ENCODE assay signal across 1 cellular context in the genomic region with DNA sequence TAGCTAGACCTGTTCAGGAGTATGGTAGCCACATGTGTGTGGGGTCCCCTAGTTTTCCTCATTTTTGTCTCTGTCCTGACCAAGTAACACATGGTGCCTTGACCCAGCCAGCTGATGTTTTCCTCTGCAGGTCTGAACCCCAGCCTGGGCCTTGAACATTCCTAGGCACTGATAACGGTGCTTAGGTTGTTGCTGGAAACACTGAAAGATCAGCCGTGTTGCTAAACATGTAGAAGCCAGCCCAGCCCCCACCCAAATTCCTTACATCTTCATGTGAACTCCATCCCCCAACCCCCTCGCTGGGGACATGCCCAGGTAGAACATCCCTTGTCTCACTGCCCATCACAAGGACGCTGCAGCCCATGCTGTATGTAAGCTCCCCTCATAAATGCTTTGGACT.
TF ChIP-seq lines count a peak whose summit lies in the region.

No MANE protein-coding gene starts in this region.

TF ChIP-seq in HepG2, 621 proteins besides CTCF, POLR2A, EP300 and RAD21:
- TF ChIP-seq ZNF343 (CRISPR knock-in tag; IDR thresholded peaks at IDR 0.05), result no peak
- no peak for TF ChIP-seq EEA1 (CRISPR knock-in tag; IDR thresholded peaks at IDR 0.05; ENCODE audit: borderline replicate concordance)
- TF ChIP-seq ZNF33B (CRISPR knock-in tag; IDR thresholded peaks at IDR 0.05), result no peak
- TF ChIP-seq ZNF7 (CRISPR knock-in tag; IDR thresholded peaks at IDR 0.05), result no peak
- no peak for TF ChIP-seq ZNF235 (CRISPR knock-in tag; IDR thresholded peaks at IDR 0.05; ENCODE audit: borderline replicate concordance)
- TF ChIP-seq ZNF124 (CRISPR knock-in tag; IDR thresholded peaks at IDR 0.05), result no peak
- TF ChIP-seq, protein P1, sequence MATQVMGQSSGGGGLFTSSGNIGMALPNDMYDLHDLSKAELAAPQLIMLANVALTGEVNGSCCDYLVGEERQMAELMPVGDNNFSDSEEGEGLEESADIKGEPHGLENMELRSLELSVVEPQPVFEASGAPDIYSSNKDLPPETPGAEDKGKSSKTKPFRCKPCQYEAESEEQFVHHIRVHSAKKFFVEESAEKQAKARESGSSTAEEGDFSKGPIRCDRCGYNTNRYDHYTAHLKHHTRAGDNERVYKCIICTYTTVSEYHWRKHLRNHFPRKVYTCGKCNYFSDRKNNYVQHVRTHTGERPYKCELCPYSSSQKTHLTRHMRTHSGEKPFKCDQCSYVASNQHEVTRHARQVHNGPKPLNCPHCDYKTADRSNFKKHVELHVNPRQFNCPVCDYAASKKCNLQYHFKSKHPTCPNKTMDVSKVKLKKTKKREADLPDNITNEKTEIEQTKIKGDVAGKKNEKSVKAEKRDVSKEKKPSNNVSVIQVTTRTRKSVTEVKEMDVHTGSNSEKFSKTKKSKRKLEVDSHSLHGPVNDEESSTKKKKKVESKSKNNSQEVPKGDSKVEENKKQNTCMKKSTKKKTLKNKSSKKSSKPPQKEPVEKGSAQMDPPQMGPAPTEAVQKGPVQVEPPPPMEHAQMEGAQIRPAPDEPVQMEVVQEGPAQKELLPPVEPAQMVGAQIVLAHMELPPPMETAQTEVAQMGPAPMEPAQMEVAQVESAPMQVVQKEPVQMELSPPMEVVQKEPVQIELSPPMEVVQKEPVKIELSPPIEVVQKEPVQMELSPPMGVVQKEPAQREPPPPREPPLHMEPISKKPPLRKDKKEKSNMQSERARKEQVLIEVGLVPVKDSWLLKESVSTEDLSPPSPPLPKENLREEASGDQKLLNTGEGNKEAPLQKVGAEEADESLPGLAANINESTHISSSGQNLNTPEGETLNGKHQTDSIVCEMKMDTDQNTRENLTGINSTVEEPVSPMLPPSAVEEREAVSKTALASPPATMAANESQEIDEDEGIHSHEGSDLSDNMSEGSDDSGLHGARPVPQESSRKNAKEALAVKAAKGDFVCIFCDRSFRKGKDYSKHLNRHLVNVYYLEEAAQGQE (IDR thresholded peaks at IDR 0.05; ENCODE audit: borderline replicate concordance in 1 of 2, low read depth in 1 of 2, low read length in 2 of 2), result no peak
- TF ChIP-seq CBX2 (IDR thresholded peaks at IDR 0.05; ENCODE audit: low read depth, low read length), result no peak
- TF ChIP-seq CBX2 (CRISPR knock-in tag; IDR thresholded peaks at IDR 0.05; ENCODE audit: low read depth), result no peak
- TF ChIP-seq MTA1 (CRISPR knock-in tag; IDR thresholded peaks at IDR 0.05; ENCODE audit: borderline replicate concordance), result no peak
- TF ChIP-seq CEBPB (IDR thresholded peaks at IDR 0.05; ENCODE audit: borderline replicate concordance, low read depth, low read length), result no peak
- no peak for TF ChIP-seq ZSCAN29 (CRISPR knock-in tag; conservative IDR thresholded peaks at IDR 0.05)
- no peak for TF ChIP-seq JDP2 (CRISPR knock-in tag; IDR thresholded peaks at IDR 0.05; ENCODE audit: borderline replicate concordance)
- no peak for TF ChIP-seq PAF1 (CRISPR knock-in tag; IDR thresholded peaks at IDR 0.05)
- TF ChIP-seq KLF11 (CRISPR knock-in tag; IDR thresholded peaks at IDR 0.05), result no peak
- no peak for TF ChIP-seq GTF2F1 (IDR thresholded peaks at IDR 0.05; ENCODE audit: low read length)
- no peak for TF ChIP-seq NCOR1 (IDR thresholded peaks at IDR 0.05; ENCODE audit: borderline replicate concordance, low read length)
- TF ChIP-seq KMT2B (CRISPR knock-in tag; IDR thresholded peaks at IDR 0.05), result no peak
- no peak for TF ChIP-seq ZNF234 (CRISPR knock-in tag; conservative IDR thresholded peaks at IDR 0.05)
- no peak for TF ChIP-seq ZNF615 (CRISPR knock-in tag; IDR thresholded peaks at IDR 0.05; ENCODE audit: borderline replicate concordance)
